In the genomic region with DNA sequence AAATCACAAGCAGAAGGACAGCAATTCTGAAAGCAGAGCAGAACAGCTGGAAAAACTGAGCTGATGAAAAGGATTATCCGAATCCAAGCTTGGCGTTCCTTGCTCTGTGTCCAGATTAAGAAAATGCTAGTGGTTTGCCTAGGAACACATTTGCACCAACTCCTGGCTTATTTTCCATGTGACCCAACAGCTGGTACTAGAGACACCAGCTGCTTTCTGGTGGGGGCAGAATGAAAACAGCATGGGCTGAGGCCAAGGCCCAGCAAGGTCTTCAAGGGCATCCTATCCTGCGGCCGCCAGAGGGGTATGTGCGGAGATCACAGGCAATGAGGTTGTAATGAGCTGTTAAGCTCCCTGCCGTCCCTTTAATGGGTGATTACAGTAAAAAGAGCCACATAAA, we compare ENCODE assay signal across 2 cellular contexts.
TF ChIP-seq lines count a peak whose summit lies in the region.

No MANE protein-coding gene starts in this region.

TF ChIP-seq in GM23338, 12 proteins besides CTCF, POLR2A, EP300 and RAD21:
- TF ChIP-seq ZNF114 (CRISPR knock-in tag; IDR thresholded peaks at IDR 0.05): no peak
- TF ChIP-seq, protein P1, sequence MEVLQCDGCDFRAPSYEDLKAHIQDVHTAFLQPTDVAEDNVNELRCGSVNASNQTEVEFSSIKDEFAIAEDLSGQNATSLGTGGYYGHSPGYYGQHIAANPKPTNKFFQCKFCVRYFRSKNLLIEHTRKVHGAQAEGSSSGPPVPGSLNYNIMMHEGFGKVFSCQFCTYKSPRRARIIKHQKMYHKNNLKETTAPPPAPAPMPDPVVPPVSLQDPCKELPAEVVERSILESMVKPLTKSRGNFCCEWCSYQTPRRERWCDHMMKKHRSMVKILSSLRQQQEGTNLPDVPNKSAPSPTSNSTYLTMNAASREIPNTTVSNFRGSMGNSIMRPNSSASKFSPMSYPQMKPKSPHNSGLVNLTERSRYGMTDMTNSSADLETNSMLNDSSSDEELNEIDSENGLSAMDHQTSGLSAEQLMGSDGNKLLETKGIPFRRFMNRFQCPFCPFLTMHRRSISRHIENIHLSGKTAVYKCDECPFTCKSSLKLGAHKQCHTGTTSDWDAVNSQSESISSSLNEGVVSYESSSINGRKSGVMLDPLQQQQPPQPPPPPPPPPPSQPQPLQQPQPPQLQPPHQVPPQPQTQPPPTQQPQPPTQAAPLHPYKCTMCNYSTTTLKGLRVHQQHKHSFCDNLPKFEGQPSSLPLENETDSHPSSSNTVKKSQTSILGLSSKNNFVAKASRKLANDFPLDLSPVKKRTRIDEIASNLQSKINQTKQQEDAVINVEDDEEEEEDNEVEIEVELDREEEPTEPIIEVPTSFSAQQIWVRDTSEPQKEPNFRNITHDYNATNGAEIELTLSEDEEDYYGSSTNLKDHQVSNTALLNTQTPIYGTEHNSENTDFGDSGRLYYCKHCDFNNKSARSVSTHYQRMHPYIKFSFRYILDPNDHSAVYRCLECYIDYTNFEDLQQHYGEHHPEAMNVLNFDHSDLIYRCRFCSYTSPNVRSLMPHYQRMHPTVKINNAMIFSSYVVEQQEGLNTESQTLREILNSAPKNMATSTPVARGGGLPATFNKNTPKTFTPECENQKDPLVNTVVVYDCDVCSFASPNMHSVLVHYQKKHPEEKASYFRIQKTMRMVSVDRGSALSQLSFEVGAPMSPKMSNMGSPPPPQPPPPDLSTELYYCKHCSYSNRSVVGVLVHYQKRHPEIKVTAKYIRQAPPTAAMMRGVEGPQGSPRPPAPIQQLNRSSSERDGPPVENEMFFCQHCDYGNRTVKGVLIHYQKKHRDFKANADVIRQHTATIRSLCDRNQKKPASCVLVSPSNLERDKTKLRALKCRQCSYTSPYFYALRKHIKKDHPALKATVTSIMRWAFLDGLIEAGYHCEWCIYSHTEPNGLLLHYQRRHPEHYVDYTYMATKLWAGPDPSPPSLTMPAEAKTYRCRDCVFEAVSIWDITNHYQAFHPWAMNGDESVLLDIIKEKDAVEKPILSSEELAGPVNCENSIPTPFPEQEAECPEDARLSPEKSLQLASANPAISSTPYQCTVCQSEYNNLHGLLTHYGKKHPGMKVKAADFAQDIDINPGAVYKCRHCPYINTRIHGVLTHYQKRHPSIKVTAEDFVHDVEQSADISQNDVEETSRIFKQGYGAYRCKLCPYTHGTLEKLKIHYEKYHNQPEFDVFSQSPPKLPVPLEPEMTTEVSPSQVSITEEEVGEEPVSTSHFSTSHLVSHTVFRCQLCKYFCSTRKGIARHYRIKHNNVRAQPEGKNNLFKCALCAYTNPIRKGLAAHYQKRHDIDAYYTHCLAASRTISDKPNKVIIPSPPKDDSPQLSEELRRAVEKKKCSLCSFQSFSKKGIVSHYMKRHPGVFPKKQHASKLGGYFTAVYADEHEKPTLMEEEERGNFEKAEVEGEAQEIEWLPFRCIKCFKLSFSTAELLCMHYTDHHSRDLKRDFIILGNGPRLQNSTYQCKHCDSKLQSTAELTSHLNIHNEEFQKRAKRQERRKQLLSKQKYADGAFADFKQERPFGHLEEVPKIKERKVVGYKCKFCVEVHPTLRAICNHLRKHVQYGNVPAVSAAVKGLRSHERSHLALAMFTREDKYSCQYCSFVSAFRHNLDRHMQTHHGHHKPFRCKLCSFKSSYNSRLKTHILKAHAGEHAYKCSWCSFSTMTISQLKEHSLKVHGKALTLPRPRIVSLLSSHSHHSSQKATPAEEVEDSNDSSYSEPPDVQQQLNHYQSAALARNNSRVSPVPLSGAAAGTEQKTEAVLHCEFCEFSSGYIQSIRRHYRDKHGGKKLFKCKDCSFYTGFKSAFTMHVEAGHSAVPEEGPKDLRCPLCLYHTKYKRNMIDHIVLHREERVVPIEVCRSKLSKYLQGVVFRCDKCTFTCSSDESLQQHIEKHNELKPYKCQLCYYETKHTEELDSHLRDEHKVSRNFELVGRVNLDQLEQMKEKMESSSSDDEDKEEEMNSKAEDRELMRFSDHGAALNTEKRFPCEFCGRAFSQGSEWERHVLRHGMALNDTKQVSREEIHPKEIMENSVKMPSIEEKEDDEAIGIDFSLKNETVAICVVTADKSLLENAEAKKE (CRISPR knock-in tag; IDR thresholded peaks at IDR 0.05): no peak
- TF ChIP-seq EZH2phosphoT487 (IDR thresholded peaks at IDR 0.05; ENCODE audit: unreplicated experiment): no peak
- no peak for TF ChIP-seq POLR2AphosphoS5 (IDR thresholded peaks at IDR 0.05; ENCODE audit: low read depth)
- no peak for TF ChIP-seq JUNB (IDR thresholded peaks at IDR 0.05; ENCODE audit: unreplicated experiment)
- no peak for TF ChIP-seq ZNF331 (CRISPR knock-in tag; IDR thresholded peaks at IDR 0.05; ENCODE audit: low read depth)

TF ChIP-seq in WTC11, 78 proteins besides CTCF, POLR2A, EP300 and RAD21:
- TF ChIP-seq, protein P2, sequence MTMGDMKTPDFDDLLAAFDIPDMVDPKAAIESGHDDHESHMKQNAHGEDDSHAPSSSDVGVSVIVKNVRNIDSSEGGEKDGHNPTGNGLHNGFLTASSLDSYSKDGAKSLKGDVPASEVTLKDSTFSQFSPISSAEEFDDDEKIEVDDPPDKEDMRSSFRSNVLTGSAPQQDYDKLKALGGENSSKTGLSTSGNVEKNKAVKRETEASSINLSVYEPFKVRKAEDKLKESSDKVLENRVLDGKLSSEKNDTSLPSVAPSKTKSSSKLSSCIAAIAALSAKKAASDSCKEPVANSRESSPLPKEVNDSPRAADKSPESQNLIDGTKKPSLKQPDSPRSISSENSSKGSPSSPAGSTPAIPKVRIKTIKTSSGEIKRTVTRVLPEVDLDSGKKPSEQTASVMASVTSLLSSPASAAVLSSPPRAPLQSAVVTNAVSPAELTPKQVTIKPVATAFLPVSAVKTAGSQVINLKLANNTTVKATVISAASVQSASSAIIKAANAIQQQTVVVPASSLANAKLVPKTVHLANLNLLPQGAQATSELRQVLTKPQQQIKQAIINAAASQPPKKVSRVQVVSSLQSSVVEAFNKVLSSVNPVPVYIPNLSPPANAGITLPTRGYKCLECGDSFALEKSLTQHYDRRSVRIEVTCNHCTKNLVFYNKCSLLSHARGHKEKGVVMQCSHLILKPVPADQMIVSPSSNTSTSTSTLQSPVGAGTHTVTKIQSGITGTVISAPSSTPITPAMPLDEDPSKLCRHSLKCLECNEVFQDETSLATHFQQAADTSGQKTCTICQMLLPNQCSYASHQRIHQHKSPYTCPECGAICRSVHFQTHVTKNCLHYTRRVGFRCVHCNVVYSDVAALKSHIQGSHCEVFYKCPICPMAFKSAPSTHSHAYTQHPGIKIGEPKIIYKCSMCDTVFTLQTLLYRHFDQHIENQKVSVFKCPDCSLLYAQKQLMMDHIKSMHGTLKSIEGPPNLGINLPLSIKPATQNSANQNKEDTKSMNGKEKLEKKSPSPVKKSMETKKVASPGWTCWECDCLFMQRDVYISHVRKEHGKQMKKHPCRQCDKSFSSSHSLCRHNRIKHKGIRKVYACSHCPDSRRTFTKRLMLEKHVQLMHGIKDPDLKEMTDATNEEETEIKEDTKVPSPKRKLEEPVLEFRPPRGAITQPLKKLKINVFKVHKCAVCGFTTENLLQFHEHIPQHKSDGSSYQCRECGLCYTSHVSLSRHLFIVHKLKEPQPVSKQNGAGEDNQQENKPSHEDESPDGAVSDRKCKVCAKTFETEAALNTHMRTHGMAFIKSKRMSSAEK (CRISPR knock-in tag; IDR thresholded peaks at IDR 0.05; ENCODE audit: borderline replicate concordance): no peak
- TF ChIP-seq ZNF396 (CRISPR knock-in tag; IDR thresholded peaks at IDR 0.05; ENCODE audit: borderline replicate concordance) (no peak), ZNF423 (CRISPR knock-in tag; IDR thresholded peaks at IDR 0.05) (no peak), ZNF671 (CRISPR knock-in tag; IDR thresholded peaks at IDR 0.05) (no peak), JAZF1 (CRISPR knock-in tag; IDR thresholded peaks at IDR 0.05) (no peak), NFYB (CRISPR knock-in tag; conservative IDR thresholded peaks at IDR 0.05; ENCODE audit: low read depth) (no peak), SMAD3 (CRISPR knock-in tag; IDR thresholded peaks at IDR 0.05; ENCODE audit: borderline replicate concordance) (no peak), TEAD1 (CRISPR knock-in tag; IDR thresholded peaks at IDR 0.05) (no peak), RORB (CRISPR knock-in tag; IDR thresholded peaks at IDR 0.05) (no peak), CREB1 (CRISPR knock-in tag; IDR thresholded peaks at IDR 0.05) (no peak), SMAD4 (CRISPR knock-in tag; IDR thresholded peaks at IDR 0.05) (no peak), NFE2L1 (CRISPR knock-in tag; IDR thresholded peaks at IDR 0.05) (no peak), CREM (CRISPR knock-in tag; IDR thresholded peaks at IDR 0.05) (no peak)
- TF ChIP-seq, protein P3, sequence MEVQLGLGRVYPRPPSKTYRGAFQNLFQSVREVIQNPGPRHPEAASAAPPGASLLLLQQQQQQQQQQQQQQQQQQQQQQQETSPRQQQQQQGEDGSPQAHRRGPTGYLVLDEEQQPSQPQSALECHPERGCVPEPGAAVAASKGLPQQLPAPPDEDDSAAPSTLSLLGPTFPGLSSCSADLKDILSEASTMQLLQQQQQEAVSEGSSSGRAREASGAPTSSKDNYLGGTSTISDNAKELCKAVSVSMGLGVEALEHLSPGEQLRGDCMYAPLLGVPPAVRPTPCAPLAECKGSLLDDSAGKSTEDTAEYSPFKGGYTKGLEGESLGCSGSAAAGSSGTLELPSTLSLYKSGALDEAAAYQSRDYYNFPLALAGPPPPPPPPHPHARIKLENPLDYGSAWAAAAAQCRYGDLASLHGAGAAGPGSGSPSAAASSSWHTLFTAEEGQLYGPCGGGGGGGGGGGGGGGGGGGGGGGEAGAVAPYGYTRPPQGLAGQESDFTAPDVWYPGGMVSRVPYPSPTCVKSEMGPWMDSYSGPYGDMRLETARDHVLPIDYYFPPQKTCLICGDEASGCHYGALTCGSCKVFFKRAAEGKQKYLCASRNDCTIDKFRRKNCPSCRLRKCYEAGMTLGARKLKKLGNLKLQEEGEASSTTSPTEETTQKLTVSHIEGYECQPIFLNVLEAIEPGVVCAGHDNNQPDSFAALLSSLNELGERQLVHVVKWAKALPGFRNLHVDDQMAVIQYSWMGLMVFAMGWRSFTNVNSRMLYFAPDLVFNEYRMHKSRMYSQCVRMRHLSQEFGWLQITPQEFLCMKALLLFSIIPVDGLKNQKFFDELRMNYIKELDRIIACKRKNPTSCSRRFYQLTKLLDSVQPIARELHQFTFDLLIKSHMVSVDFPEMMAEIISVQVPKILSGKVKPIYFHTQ (CRISPR knock-in tag; IDR thresholded peaks at IDR 0.05): no peak
- TF ChIP-seq, protein P4, sequence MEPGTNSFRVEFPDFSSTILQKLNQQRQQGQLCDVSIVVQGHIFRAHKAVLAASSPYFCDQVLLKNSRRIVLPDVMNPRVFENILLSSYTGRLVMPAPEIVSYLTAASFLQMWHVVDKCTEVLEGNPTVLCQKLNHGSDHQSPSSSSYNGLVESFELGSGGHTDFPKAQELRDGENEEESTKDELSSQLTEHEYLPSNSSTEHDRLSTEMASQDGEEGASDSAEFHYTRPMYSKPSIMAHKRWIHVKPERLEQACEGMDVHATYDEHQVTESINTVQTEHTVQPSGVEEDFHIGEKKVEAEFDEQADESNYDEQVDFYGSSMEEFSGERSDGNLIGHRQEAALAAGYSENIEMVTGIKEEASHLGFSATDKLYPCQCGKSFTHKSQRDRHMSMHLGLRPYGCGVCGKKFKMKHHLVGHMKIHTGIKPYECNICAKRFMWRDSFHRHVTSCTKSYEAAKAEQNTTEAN (CRISPR knock-in tag; IDR thresholded peaks at IDR 0.05): no peak
- TF ChIP-seq, protein P5, sequence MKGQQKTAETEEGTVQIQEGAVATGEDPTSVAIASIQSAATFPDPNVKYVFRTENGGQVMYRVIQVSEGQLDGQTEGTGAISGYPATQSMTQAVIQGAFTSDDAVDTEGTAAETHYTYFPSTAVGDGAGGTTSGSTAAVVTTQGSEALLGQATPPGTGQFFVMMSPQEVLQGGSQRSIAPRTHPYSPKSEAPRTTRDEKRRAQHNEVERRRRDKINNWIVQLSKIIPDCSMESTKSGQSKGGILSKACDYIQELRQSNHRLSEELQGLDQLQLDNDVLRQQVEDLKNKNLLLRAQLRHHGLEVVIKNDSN (CRISPR knock-in tag; IDR thresholded peaks at IDR 0.05): no peak
